Comparison of ENCODE assay signal across 2 cellular contexts in the genomic region with DNA sequence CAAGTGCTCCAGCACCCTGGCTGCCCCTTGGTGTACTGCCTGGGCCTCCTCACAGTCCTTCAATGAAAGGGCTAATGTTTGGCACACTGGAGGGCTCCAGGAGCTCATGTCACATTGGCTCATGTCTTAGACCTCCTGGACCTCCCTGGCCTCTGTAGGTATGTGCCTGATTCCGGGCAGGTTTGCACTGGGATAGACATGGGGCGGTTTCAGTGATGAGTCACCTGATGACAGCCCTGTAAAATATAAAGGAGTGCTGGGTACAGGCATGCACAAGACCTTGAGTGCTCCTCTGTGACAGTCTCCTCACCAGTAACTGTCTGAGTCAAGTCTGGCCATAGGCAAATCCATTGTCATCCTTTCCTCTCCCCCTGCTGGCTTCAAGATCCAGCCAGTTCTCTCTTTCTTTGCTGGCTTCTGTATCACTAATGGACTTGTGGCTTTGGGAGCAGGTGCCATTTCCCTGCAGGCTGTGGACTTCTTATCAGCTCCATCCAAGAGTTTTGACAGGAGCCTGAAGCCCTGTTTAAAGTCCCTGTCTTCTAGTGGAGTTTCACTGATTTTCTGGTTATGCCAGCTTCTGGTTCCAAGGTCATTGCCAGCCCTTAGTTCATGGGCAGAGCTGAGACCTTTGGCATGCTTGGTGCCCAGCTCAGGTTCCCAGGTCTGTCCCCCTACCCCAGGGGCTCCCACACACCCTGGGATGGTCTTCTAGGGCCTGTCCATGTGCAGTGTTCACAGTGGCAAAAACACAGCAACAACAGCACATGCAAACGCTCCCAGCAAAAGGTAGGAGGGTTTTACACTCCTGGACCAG.
TF ChIP-seq lines count a peak whose summit lies in the region.

No MANE protein-coding gene starts in this region.

TF ChIP-seq in A549, 52 proteins besides CTCF, POLR2A, EP300 and RAD21:
- TF ChIP-seq ZSCAN20 (CRISPR knock-in tag; IDR thresholded peaks at IDR 0.05), result no peak
- no peak for TF ChIP-seq ZC3H11A (IDR thresholded peaks at IDR 0.05)
- TF ChIP-seq, protein P1, sequence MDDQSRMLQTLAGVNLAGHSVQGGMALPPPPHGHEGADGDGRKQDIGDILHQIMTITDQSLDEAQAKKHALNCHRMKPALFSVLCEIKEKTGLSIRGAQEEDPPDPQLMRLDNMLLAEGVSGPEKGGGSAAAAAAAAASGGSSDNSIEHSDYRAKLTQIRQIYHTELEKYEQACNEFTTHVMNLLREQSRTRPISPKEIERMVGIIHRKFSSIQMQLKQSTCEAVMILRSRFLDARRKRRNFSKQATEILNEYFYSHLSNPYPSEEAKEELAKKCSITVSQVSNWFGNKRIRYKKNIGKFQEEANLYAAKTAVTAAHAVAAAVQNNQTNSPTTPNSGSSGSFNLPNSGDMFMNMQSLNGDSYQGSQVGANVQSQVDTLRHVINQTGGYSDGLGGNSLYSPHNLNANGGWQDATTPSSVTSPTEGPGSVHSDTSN (IDR thresholded peaks at IDR 0.05), result no peak
- no peak for TF ChIP-seq SMC3 (IDR thresholded peaks at IDR 0.05)
- TF ChIP-seq JUN (IDR thresholded peaks at IDR 0.05), result 0 out of 5 replicates have a peak, but pooled peaks of 1 of the 2 experiments have one; percentile 18
- TF ChIP-seq, protein P2, sequence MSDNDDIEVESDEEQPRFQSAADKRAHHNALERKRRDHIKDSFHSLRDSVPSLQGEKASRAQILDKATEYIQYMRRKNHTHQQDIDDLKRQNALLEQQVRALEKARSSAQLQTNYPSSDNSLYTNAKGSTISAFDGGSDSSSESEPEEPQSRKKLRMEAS (IDR thresholded peaks at IDR 0.05), result peak; percentile 15; the same call in 1 of the 2 replicates
- TF ChIP-seq HEYL (CRISPR knock-in tag; IDR thresholded peaks at IDR 0.05), result no peak
- peak; percentile 34; the same call in 1 of the 2 replicates for TF ChIP-seq FOSL2 (IDR thresholded peaks at IDR 0.05)
- peak; percentile 92 for TF ChIP-seq FOSL2 (CRISPR knock-in tag; IDR thresholded peaks at IDR 0.05)
- no peak for TF ChIP-seq EHF (CRISPR knock-in tag; IDR thresholded peaks at IDR 0.05)
- no peak for TF ChIP-seq RCOR1 (IDR thresholded peaks at IDR 0.05; ENCODE audit: low read depth, low read length)
- TF ChIP-seq ZNF302 (CRISPR knock-in tag; IDR thresholded peaks at IDR 0.05), result no peak
- no peak for TF ChIP-seq FOSB (CRISPR knock-in tag; IDR thresholded peaks at IDR 0.05)
- peak; percentile 28; the same call in 1 of the 2 replicates for TF ChIP-seq JUNB (IDR thresholded peaks at IDR 0.05)
- TF ChIP-seq FOXS1 (CRISPR knock-in tag; IDR thresholded peaks at IDR 0.05), result no peak
- TF ChIP-seq RFX5 (IDR thresholded peaks at IDR 0.05), result no peak
- TF ChIP-seq KDM5A (IDR thresholded peaks at IDR 0.05), result no peak

TF ChIP-seq in IMR-90, 13 proteins besides CTCF, POLR2A, EP300 and RAD21:
- TF ChIP-seq FOS (IDR thresholded peaks at IDR 0.05; ENCODE audit: low read depth, low read length) (0 out of 2 replicates have a peak, but pooled peaks have one; percentile 34), MAZ (IDR thresholded peaks at IDR 0.05; ENCODE audit: borderline replicate concordance, low read depth, low read length) (no peak)
